ENCODE assay signal across 8 cellular contexts in genomic region chr19:48169974-48170803, GRCh38. TPM values are rescaled to one million over a fixed set of nuclear protein-coding genes. Genes with fewer than 3 reads are reported as not detected.
DNase-seq lines count a peak whose midpoint lies in the region; ATAC-seq and TF ChIP-seq lines count a peak whose summit lies in the region.

Gene LIG1 (minus strand): TSS chr19:48170344. CDS start chr19:48165566, 4,778 bp downstream.
Gene ZSWIM9 (plus strand): TSS chr19:48170680. CDS start chr19:48171803, 1,123 bp downstream.

- H3K9me3 Mint-ChIP-seq in activated naive CD8-positive, alpha-beta T cell treated with anti-CD3 and anti-CD28 coated beads for 36 hours, result no peaks in the 10 kb centered on the region

- WGBS in ovary, 3 donors, result 0 to 1% (median 1%) methylated on average over 64 to 81 of the region's 81 CpGs
- WGBS in thyroid gland, 2 donors, result 0% methylated on average over 13 to 48 of the region's 81 CpGs

- no peak for TF ChIP-seq EP300 in ovary (IDR thresholded peaks at IDR 0.05)

- H3K9me3 ChIP-seq in ovary, result no peaks in the 10 kb centered on the region
- H3K9me3 ChIP-seq in thyroid gland, result no peaks in the 10 kb centered on the region

- peak in 1 of 3 donors; percentile 16 for TF ChIP-seq CTCF in ovary (IDR thresholded peaks at IDR 0.05)
- TF ChIP-seq CTCF in thyroid gland (IDR thresholded peaks at IDR 0.05), result no peak

- ATAC-seq in HG02623 (IDR thresholded peaks at IDR 0.05; ENCODE audit: unreplicated experiment), result peak; percentile 77

- H3K27me3 ChIP-seq in ovary (no peaks in the 10 kb centered on the region), thyroid gland (no peaks in the 10 kb centered on the region)

- intact Hi-C loops in head of caudate nucleus (cut with DNase I), result loop anchor here (2.0 kb wide), 1 partner anchor 33 kb away; no protein-coding TSS in a partner anchor
- intact Hi-C loops in ovary (cut with DNase I), result no loop called here
- intact Hi-C loops in thyroid gland (cut with DNase I), result no loop called here

- peak within 1 kb of the TSS; percentile 99 for H3K27ac Mint-ChIP-seq in activated naive CD8-positive, alpha-beta T cell treated with anti-CD3 and anti-CD28 coated beads for 36 hours

- peaks cover 39% of the 10 kb centered on the region for H3K36me3 Mint-ChIP-seq in activated naive CD8-positive, alpha-beta T cell treated with anti-CD3 and anti-CD28 coated beads for 36 hours

- peak within 1 kb of the TSS; percentile 100 for H3K4me3 Mint-ChIP-seq in activated naive CD8-positive, alpha-beta T cell treated with anti-CD3 and anti-CD28 coated beads for 36 hours

- peak within 1 kb of the TSS; percentile 84 for H3K4me3 ChIP-seq in ovary
- H3K4me3 ChIP-seq in thyroid gland (replicated peaks in 1 of 3), result peak within 1 kb of the TSS; percentile 74 to 81 (median 77)

- H3K4me1 ChIP-seq in ovary (ENCODE audit: insufficient read depth) (no peaks in the 10 kb centered on the region), thyroid gland (peaks cover 6 to 11% of the 10 kb centered on the region in 2 donors)

- no peaks in the 10 kb centered on the region for H3K27me3 Mint-ChIP-seq in activated naive CD8-positive, alpha-beta T cell treated with anti-CD3 and anti-CD28 coated beads for 36 hours

- peak within 1 kb of the TSS; percentile 76 to 96 for H3K27ac ChIP-seq in ovary
- peak within 1 kb of the TSS; percentile 89 to 91 (median 90) for H3K27ac ChIP-seq in thyroid gland

- DNase-seq in NCI-H1105 treated with DMSO at 0.1 percent for 48 hours (lab: John Stamatoyannopoulos, UW), result peak; percentile 96
- DNase-seq in SKM-1 treated with dmso at 0.1 percent for 144 hours (lab: John Stamatoyannopoulos, UW; ENCODE audit: unreplicated experiment), result peak; percentile 75
- DNase-seq in activated naive CD8-positive, alpha-beta T cell treated with anti-CD3 and anti-CD28 coated beads for 36 hours, result peak; percentile 93
- peak; percentile 88 to 98 (median 96) for DNase-seq in head of caudate nucleus
- DNase-seq in ovary, result peak; percentile 91 to 95 (median 92)
- peak; percentile 95 to 96 for DNase-seq in thyroid gland

- H3K4me1 Mint-ChIP-seq in activated naive CD8-positive, alpha-beta T cell treated with anti-CD3 and anti-CD28 coated beads for 36 hours, result peaks cover 31% of the 10 kb centered on the region

- TF ChIP-seq POLR2A in GM10847 (IDR thresholded peaks at IDR 0.05; ENCODE audit: extremely low read depth, insufficient read length) (peak; percentile 59), ovary (IDR thresholded peaks at IDR 0.05) (no peak), thyroid gland (IDR thresholded peaks at IDR 0.05) (peak in 1 of 2 donors; percentile 29)

- no peaks in the 10 kb centered on the region for H3K36me3 ChIP-seq in ovary
- peaks cover 0 to 11% of the 10 kb centered on the region in 2 donors for H3K36me3 ChIP-seq in thyroid gland

RNA-seq across cellular contexts. Expression of gene LIG1, which starts in this region (rescaled TPM):
- 100 to 1,000 TPM; 147 to 165 TPM for total RNA-seq in activated naive CD8-positive, alpha-beta T cell treated with anti-CD3 and anti-CD28 coated beads for 36 hours
- total RNA-seq in ovary, result 10 to 100 TPM; 12.3 to 36.2 (median 20.0) TPM
- polyA plus RNA-seq in ovary, result 10 to 100 TPM; 12.9 to 22.7 TPM
- 10 to 100 TPM; 17.7 to 33.3 (median 26.7) TPM for total RNA-seq in thyroid gland

RNA-seq across cellular contexts. Expression of gene ZSWIM9, which starts in this region (rescaled TPM):
- 1 to 10 TPM; 7.3 to 7.7 TPM for total RNA-seq in activated naive CD8-positive, alpha-beta T cell treated with anti-CD3 and anti-CD28 coated beads for 36 hours
- 10 to 100 TPM in 1 of 7 donors, 1 to 10 TPM in 6; 3.2 to 11.9 (median 7.8) TPM for total RNA-seq in ovary
- polyA plus RNA-seq in ovary, result 1 to 10 TPM; 6.1 to 7.5 TPM
- 1 to 10 TPM; 4.2 to 6.1 (median 5.4) TPM for total RNA-seq in thyroid gland

Comparison
In these comparisons a context has a peak if more than half of its experiments do, and no peak if none do; other contexts are left out.
1. Peak in every context shown above with its lines: DNase-seq, ATAC-seq, H3K4me3 ChIP-seq and H3K27ac ChIP-seq.